19 cellular contexts compared by ENCODE assay signal in the genomic region with DNA sequence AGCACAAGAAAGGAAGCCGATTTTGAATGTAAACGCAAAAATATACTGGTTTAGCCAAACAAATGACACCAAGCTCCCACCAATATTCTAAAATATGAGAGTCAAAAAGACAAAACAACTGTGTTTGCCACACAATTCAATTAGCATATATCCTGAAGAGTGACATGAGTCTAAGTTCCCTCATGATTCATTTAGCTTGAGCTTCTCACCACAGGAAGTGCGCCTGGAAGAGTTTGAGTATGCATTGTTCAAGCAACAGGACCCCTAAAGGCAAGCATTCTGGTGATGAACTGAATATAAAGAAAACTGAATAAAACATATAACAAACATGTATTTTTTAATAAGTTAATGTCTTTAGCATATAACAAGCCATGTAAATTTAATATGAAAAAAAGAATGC.
DNase-seq lines count a peak whose midpoint lies in the region; ATAC-seq and TF ChIP-seq lines count a peak whose summit lies in the region.
"Had no signal": no experiment of that assay in that cellular context is flagged by ENCODE, and none has a peak within 500 bp of the region (broad histone marks: within the 10 kb centered on the region; RNA-seq: fewer than 3 reads in every experiment).

No MANE protein-coding gene starts in this region.

- peaks cover 9% of the 10 kb centered on the region for H3K36me3 Mint-ChIP-seq in activated T-helper 17 cell treated with anti-CD3 and anti-CD28 coated beads, Interleukin-2, amount 50 U/mL, for 72 hours (ENCODE audit: low read depth)

- H3K36me3 ChIP-seq in A673 (ENCODE audit: insufficient read depth, low read length, poor library complexity, severe bottlenecking) = no peaks in the 10 kb centered on the region
- H3K36me3 ChIP-seq in tibial nerve = peaks cover 0 to 7% (median 0%) of the 10 kb centered on the region in 3 donors
- no peaks in the 10 kb centered on the region for H3K36me3 ChIP-seq in SJCRH30
- H3K36me3 ChIP-seq: gastroesophageal sphincter, right lobe of liver had no signal

- 57 to 64% methylated on average over 3 of the region's 3 CpGs for WGBS in tibial nerve, 2 donors

- intact Hi-C loops in A673 (cut with micrococcal nuclease; ENCODE audit: unreplicated experiment) = no loop called here

- H3K4me3 Mint-ChIP-seq in activated T-helper 17 cell treated with anti-CD3 and anti-CD28 coated beads, Interleukin-2, amount 50 U/mL, for 72 hours = no peak overlapping the region
- H3K4me3 Mint-ChIP-seq: activated T-cell treated with anti-CD3 and anti-CD28 coated beads, Interleukin-2, amount 50 U/mL, for 24 hours; T-helper 2 cell treated with Interferon-gamma antibody and Interleukin-4, amounts not matched to agents 5 μg/mL and 100 μg/mL, for 36 hours had no signal

- H3K9me3 Mint-ChIP-seq in activated T-helper 17 cell treated with anti-CD3 and anti-CD28 coated beads, Interleukin-2, amount 50 U/mL, for 72 hours = peaks cover 18% of the 10 kb centered on the region

- peaks cover 19% of the 10 kb centered on the region for H3K9me3 ChIP-seq in A673 (ENCODE audit: low read depth, low read length, poor library complexity, severe bottlenecking)
- peaks cover 0 to 42% (median 7%) of the 10 kb centered on the region in 4 donors for H3K9me3 ChIP-seq in tibial nerve
- H3K9me3 ChIP-seq in SJCRH30 (replicated peaks) = 0 out of 2 replicates have a peak, but pooled peaks cover 5% of the 10 kb centered on the region
- H3K9me3 ChIP-seq: Caco-2, right lobe of liver had no signal

- DNase-seq in A673 (ENCODE audit: low spot score) = peak; percentile 52
- peak; percentile 43 for DNase-seq in HT1080 (ENCODE audit: low read depth)
- peak; percentile 20 for DNase-seq in iPS-NIHi11 (ENCODE audit: low spot score)
- no peak for DNase-seq in GOT3 (lab: John Stamatoyannopoulos, UW)
- DNase-seq in tibial nerve (ENCODE audit: low spot score in 2 of 2) = no peak
- no peak for DNase-seq in activated effector memory CD4-positive, alpha-beta T cell treated with Interleukin-2 at 50 U/mL for 16 hours
- DNase-seq in SJCRH30 = no peak
- DNase-seq: activated CD4-positive, alpha-beta T cell treated with anti-CD3 and anti-CD28 coated beads for 48 hours; activated T-cell treated with anti-CD3 and anti-CD28 coated beads, Interleukin-2, amount 50 U/mL, for 24 hours; Caco-2; islet precursor cell; NCI-H1417 treated with DMSO at 0.1 percent for 48 hours; NCI-H345; right lobe of liver; stimulated activated CD4-positive, alpha-beta T cell treated with anti-CD3 and anti-CD28 coated beads, Interleukin-4, amount 100 ng/mL, for 1 hour; stimulated activated CD8-positive, alpha-beta memory T cell treated with anti-CD3 and anti-CD28 coated beads, Interleukin-4, amount 100 ng/mL, for 48 hours had no signal

- H3K4me3 ChIP-seq in A673 (ENCODE audit: low read depth, low read length, poor library complexity, severe bottlenecking) = no peak overlapping the region
- no peak overlapping the region for H3K4me3 ChIP-seq in tibial nerve
- no peak overlapping the region for H3K4me3 ChIP-seq in SJCRH30
- H3K4me3 ChIP-seq: gastroesophageal sphincter, right lobe of liver had no signal

- no peaks in the 10 kb centered on the region for H3K27me3 ChIP-seq in A673 (replicated peaks; ENCODE audit: insufficient read depth, low read depth, low read length, poor library complexity)
- no peaks in the 10 kb centered on the region for H3K27me3 ChIP-seq in tibial nerve
- no peaks in the 10 kb centered on the region for H3K27me3 ChIP-seq in SJCRH30
- H3K27me3 ChIP-seq: gastroesophageal sphincter, right lobe of liver had no signal

- TF ChIP-seq POLR2A in tibial nerve (IDR thresholded peaks at IDR 0.05) = no peak

- H3K27ac ChIP-seq in A673 (ENCODE audit: low read depth, low read length, poor library complexity, severe bottlenecking) = no peak overlapping the region
- no peak overlapping the region for H3K27ac ChIP-seq in tibial nerve
- no peak overlapping the region for H3K27ac ChIP-seq in SJCRH30
- H3K27ac ChIP-seq: gastroesophageal sphincter, right lobe of liver had no signal

- H3K27me3 Mint-ChIP-seq in activated T-helper 17 cell treated with anti-CD3 and anti-CD28 coated beads, Interleukin-2, amount 50 U/mL, for 72 hours = no peaks in the 10 kb centered on the region
- H3K27me3 Mint-ChIP-seq: activated T-cell treated with anti-CD3 and anti-CD28 coated beads, Interleukin-2, amount 50 U/mL, for 24 hours had no signal

- TF ChIP-seq CTCF in A673 (conservative IDR thresholded peaks at IDR 0.05; ENCODE audit: low read depth, low read length) (no peak), tibial nerve (IDR thresholded peaks at IDR 0.05) (no peak)

- H3K4me1 Mint-ChIP-seq in activated T-helper 17 cell treated with anti-CD3 and anti-CD28 coated beads, Interleukin-2, amount 50 U/mL, for 72 hours = peaks cover 5% of the 10 kb centered on the region

- TF ChIP-seq EP300 in tibial nerve (IDR thresholded peaks at IDR 0.05) = no peak

- no TSS peak for BruUV-seq in A673 (replicated peaks; lab: Mats Ljungman, UMichigan)

- ATAC-seq in activated T-helper 17 cell treated with anti-CD3 and anti-CD28 coated beads, Interleukin-2, amount 50 U/mL, for 72 hours (replicated peaks) = peak; percentile 82
- ATAC-seq: gastroesophageal sphincter, right lobe of liver had no signal

- no peak overlapping the region for H3K27ac Mint-ChIP-seq in activated T-helper 17 cell treated with anti-CD3 and anti-CD28 coated beads, Interleukin-2, amount 50 U/mL, for 72 hours
- H3K27ac Mint-ChIP-seq: activated T-cell treated with anti-CD3 and anti-CD28 coated beads, Interleukin-2, amount 50 U/mL, for 24 hours; T-helper 2 cell treated with Interferon-gamma antibody and Interleukin-4, amounts not matched to agents 5 μg/mL and 100 μg/mL, for 36 hours had no signal

- POLR2A ChIA-PET in A673 (lab: Charles Lee; ENCODE audit: low non-redundant PET) = no interaction called here

- CTCF ChIA-PET in A673 (lab: Charles Lee) = interaction anchor here (0.6 kb wide), 1 partner anchor 712 kb away, joined by 4 read pairs; no protein-coding TSS in a partner anchor

- H3K4me1 ChIP-seq in A673 (ENCODE audit: insufficient read depth, low read length, poor library complexity, severe bottlenecking) (peaks cover 8% of the 10 kb centered on the region), tibial nerve (no peaks in the 10 kb centered on the region), SJCRH30 (no peaks in the 10 kb centered on the region)
- H3K4me1 ChIP-seq: Caco-2, gastroesophageal sphincter, right lobe of liver had no signal

Comparison
In these comparisons a context has a peak if more than half of its experiments do, and no peak if none do; other contexts are left out.
1. DNase-seq: peak in A673 (single experiment), HT1080 (single experiment) and iPS-NIHi11 (single experiment); none in GOT3 (single experiment), tibial nerve (0 of 2), activated effector memory CD4-positive, alpha-beta T cell treated with Interleukin-2 at 50 U/mL for 16 hours (single experiment) and SJCRH30 (0 of 2).